ENCODE assay signal across 1 cellular context in the genomic region with DNA sequence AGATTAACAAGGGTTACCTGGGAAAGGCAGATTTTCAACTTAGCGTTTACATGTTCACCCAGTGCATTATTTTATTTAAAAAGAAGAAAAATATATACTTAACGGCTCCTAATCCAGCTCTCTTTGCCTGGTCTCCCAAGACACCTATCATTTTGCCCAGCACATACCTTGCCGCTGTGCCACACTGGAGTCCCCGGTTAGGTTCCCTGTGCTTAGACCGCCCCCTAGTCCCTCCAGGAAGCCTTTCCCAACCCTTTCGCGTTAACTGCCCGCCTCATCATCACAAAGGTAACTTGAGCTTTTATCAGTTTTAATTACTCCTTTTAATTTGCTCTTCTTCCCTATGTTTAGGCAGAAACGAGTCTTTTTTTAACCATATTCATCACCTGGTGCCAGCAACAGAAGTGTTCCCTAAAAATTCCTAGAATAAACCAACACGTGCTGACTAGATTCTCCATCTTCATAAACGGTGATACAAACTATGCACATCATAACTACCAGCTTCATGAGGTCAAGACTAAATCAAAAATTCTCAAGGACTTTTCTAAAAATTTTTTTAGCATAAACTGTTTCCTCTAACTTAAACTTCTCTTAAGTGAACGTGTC.
TF ChIP-seq lines count a peak whose summit lies in the region.

No MANE protein-coding gene starts in this region.

TF ChIP-seq in H1, 55 proteins besides CTCF, POLR2A, EP300 and RAD21:
- TF ChIP-seq KDM5A (IDR thresholded peaks at IDR 0.05; ENCODE audit: low read length), result no peak
- TF ChIP-seq TEAD4 (IDR thresholded peaks at IDR 0.05; ENCODE audit: low read depth, low read length), result 0 out of 2 replicates have a peak, but pooled peaks have one; percentile 12
